ENCODE assay signal across 1 cellular context in the genomic region with DNA sequence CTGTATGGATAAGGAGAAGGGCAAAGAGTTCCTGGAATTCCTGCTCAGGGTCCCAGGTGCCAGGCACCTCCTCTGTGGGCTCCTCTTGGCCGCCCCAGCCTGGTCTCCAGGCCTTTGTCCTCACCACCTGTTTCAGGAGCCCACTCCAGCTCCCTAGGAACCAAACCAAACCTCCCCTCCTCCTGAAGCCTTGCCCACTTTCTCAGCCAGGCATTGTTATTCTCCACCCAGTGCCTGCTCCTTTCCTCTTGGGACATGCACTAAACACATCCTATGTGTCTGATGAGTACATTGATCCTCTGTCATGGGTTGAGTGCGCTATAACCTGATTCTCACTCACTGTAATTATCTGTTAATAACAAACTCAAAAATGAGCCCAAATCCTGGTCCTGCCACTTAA.
TF ChIP-seq lines count a peak whose summit lies in the region.

No MANE protein-coding gene starts in this region.

TF ChIP-seq in IMR-90, 13 proteins besides CTCF, POLR2A, EP300 and RAD21:
- TF ChIP-seq MXI1 (IDR thresholded peaks at IDR 0.05; ENCODE audit: borderline replicate concordance, low read depth, low read length) (no peak), FOS (IDR thresholded peaks at IDR 0.05; ENCODE audit: low read depth, low read length) (no peak), RCOR1 (IDR thresholded peaks at IDR 0.05; ENCODE audit: insufficient replicate concordance, low read length) (no peak), MAZ (IDR thresholded peaks at IDR 0.05; ENCODE audit: borderline replicate concordance, low read depth, low read length) (no peak), MAFK (IDR thresholded peaks at IDR 0.05; ENCODE audit: low read depth, low read length) (no peak), CEBPB (IDR thresholded peaks at IDR 0.05; ENCODE audit: low read depth, low read length) (no peak), BHLHE40 (IDR thresholded peaks at IDR 0.05; ENCODE audit: low read depth, low read length) (no peak), NFE2L2 (IDR thresholded peaks at IDR 0.05; ENCODE audit: low read depth, low read length) (no peak)
- TF ChIP-seq, protein P1, sequence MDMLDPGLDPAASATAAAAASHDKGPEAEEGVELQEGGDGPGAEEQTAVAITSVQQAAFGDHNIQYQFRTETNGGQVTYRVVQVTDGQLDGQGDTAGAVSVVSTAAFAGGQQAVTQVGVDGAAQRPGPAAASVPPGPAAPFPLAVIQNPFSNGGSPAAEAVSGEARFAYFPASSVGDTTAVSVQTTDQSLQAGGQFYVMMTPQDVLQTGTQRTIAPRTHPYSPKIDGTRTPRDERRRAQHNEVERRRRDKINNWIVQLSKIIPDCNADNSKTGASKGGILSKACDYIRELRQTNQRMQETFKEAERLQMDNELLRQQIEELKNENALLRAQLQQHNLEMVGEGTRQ (IDR thresholded peaks at IDR 0.05; ENCODE audit: low read depth, low read length): no peak
